ENCODE assay signal across 10 cellular contexts in genomic region chr9:136977223-136978072, GRCh38. TPM values are rescaled to one million over a fixed set of nuclear protein-coding genes. Genes with fewer than 3 reads are reported as not detected.
DNase-seq lines count a peak whose midpoint lies in the region; ATAC-seq and TF ChIP-seq lines count a peak whose summit lies in the region.
"Had no signal": no experiment of that assay in that cellular context is flagged by ENCODE, and none has a peak within 500 bp of the region (broad histone marks: within the 10 kb centered on the region; RNA-seq: fewer than 3 reads in every experiment).

TSS of gene PTGDS (plus strand) at chr9:136977504. CDS start at chr9:136977579, 75 bp downstream.

- H3K4me1 ChIP-seq in fibroblast of lung (ENCODE audit: control insufficient read depth, extremely low read depth, insufficient read depth, low read length) (no peaks in the 10 kb centered on the region), muscle layer of colon (ENCODE audit: insufficient read depth, low read length) (no peaks in the 10 kb centered on the region)

- no peak for TF ChIP-seq CTCF in fibroblast of lung (conservative IDR thresholded peaks at IDR 0.05 in 1 of 2, IDR thresholded peaks at IDR 0.05 in 1 of 2; ENCODE audit: low read depth in 1 of 2, low read length in 2 of 2)

- H4K20me1 ChIP-seq in fibroblast of lung (ENCODE audit: control insufficient read depth, extremely low read depth, insufficient read depth, low read length), result no peaks in the 10 kb centered on the region

- peak within 1 kb of the TSS; percentile 85 for H3K4me2 ChIP-seq in fibroblast of lung (ENCODE audit: extremely low read depth, insufficient read depth, low read length)

- intact Hi-C loops in activated CD4-positive, alpha-beta T cell treated with anti-CD3 and anti-CD28 coated beads, Interleukin-2, amount 10 ng/mL, durations not matched to agents 24 days and 14 days (cut with micrococcal nuclease), result loop anchor here (2.0 to 10.0 kb wide), 2 partner anchors 15 to 177 kb away; partner anchors contain the start of gene PAXX

- H3K27ac ChIP-seq in fibroblast of lung (ENCODE audit: insufficient read depth, low read length) (no peak within 1 kb of the TSS), muscle layer of colon (ENCODE audit: low read depth, low read length) (no peak within 1 kb of the TSS)

- H3K9ac ChIP-seq in fibroblast of lung (ENCODE audit: insufficient read depth, low read length) (peak within 1 kb of the TSS; percentile 23), muscle layer of colon (ENCODE audit: low read length) (no peak within 1 kb of the TSS)

- H2AFZ ChIP-seq in fibroblast of lung (ENCODE audit: low read length), result peak within 1 kb of the TSS; percentile 60

- H3K4me3 ChIP-seq in fibroblast of lung (replicated peaks in 1 of 4; ENCODE audit: control extremely low read depth in 1 of 4, insufficient read depth in 1 of 4, low read depth in 3 of 4, low read length in 4 of 4) (peak within 1 kb of the TSS; percentile 14 to 69 (median 40)), muscle layer of colon (ENCODE audit: low read depth in 1 of 2, low read length in 2 of 2) (peak within 1 kb of the TSS; percentile 20 to 38)

- no peak for DNase-seq in activated CD4-positive, alpha-beta T cell treated with anti-CD3 and anti-CD28 coated beads, Interleukin-2, amount 10 ng/mL, durations not matched to agents 24 days and 14 days
- no peak for DNase-seq in activated CD4-positive, alpha-beta T cell treated with anti-CD3 and anti-CD28 coated beads for 48 hours
- DNase-seq in fibroblast of lung (ENCODE audit: low read depth in 2 of 2), result peak in 1 of 2 donors; percentile 58
- no peak for DNase-seq in ureter (ENCODE audit: low spot score)
- DNase-seq in NCI-H526 (lab: John Stamatoyannopoulos, UW), result no peak
- no peak for DNase-seq in LoVo (ENCODE audit: low spot score)

- H3K4me1 Mint-ChIP-seq in activated CD4-positive, alpha-beta T cell treated with anti-CD3 and anti-CD28 coated beads, Interleukin-2, amount 10 ng/mL, durations not matched to agents 24 days and 14 days, result peaks cover 7% of the 10 kb centered on the region

- peaks cover 5% of the 10 kb centered on the region for H3K27me3 Mint-ChIP-seq in activated CD4-positive, alpha-beta T cell treated with anti-CD3 and anti-CD28 coated beads, Interleukin-2, amount 10 ng/mL, durations not matched to agents 24 days and 14 days

- H3K9me3 ChIP-seq in fibroblast of lung (ENCODE audit: control insufficient read depth, insufficient read depth, low read depth, low read length) (no peaks in the 10 kb centered on the region), muscle layer of colon (ENCODE audit: low read length) (no peaks in the 10 kb centered on the region)

- no peaks in the 10 kb centered on the region for H3K79me2 ChIP-seq in fibroblast of lung (ENCODE audit: control insufficient read depth, insufficient read depth, low read length)

- H3K27me3 ChIP-seq in fibroblast of lung (ENCODE audit: control insufficient read depth, insufficient read depth, low read length) (peaks cover 4% of the 10 kb centered on the region), muscle layer of colon (ENCODE audit: control insufficient read depth in 1 of 2, insufficient read depth in 2 of 2, low read length in 2 of 2) (peaks cover 0 to 11% of the 10 kb centered on the region in 2 donors)

- TF ChIP-seq POLR2A in GM18505 (IDR thresholded peaks at IDR 0.05; ENCODE audit: borderline replicate concordance, extremely low read depth, insufficient read depth, insufficient read length), result no peak

- H3K4me3 Mint-ChIP-seq in activated CD4-positive, alpha-beta T cell treated with anti-CD3 and anti-CD28 coated beads, Interleukin-2, amount 10 ng/mL, durations not matched to agents 24 days and 14 days, result peak within 1 kb of the TSS; percentile 35
- H3K4me3 Mint-ChIP-seq: neural crest cell; T-helper 1 cell treated with Interleukin-12 subunit alpha and Interleukin-12 subunit beta and Interleukin-4 antibody, amounts not matched to agents 30 μg/mL and 1 μg/mL, for 36 hours had no signal

- H3K36me3 ChIP-seq in fibroblast of lung (ENCODE audit: control insufficient read depth, insufficient read depth, low read length) (no peaks in the 10 kb centered on the region), muscle layer of colon (ENCODE audit: insufficient read depth, low read length) (no peaks in the 10 kb centered on the region)

- no peak for ATAC-seq in GM18505 (IDR thresholded peaks at IDR 0.05; ENCODE audit: unreplicated experiment)

- no peak within 1 kb of the TSS for H3K27ac Mint-ChIP-seq in activated CD4-positive, alpha-beta T cell treated with anti-CD3 and anti-CD28 coated beads, Interleukin-2, amount 10 ng/mL, durations not matched to agents 24 days and 14 days
- H3K27ac Mint-ChIP-seq: T-helper 1 cell treated with Interleukin-12 subunit alpha and Interleukin-12 subunit beta and Interleukin-4 antibody, amounts not matched to agents 30 μg/mL and 1 μg/mL, for 36 hours had no signal

- H3K9me3 Mint-ChIP-seq in activated CD4-positive, alpha-beta T cell treated with anti-CD3 and anti-CD28 coated beads, Interleukin-2, amount 10 ng/mL, durations not matched to agents 24 days and 14 days, result no peaks in the 10 kb centered on the region
- H3K9me3 Mint-ChIP-seq: neural crest cell; T-helper 1 cell treated with Interleukin-12 subunit alpha and Interleukin-12 subunit beta and Interleukin-4 antibody, amounts not matched to agents 30 μg/mL and 1 μg/mL, for 36 hours had no signal

- no peaks in the 10 kb centered on the region for H3K36me3 Mint-ChIP-seq in activated CD4-positive, alpha-beta T cell treated with anti-CD3 and anti-CD28 coated beads, Interleukin-2, amount 10 ng/mL, durations not matched to agents 24 days and 14 days (ENCODE audit: low read depth)

RNA-seq across cellular contexts. Expression of gene PTGDS, which starts in this region (rescaled TPM):
- total RNA-seq in activated CD4-positive, alpha-beta T cell treated with anti-CD3 and anti-CD28 coated beads, Interleukin-2, amount 10 ng/mL, durations not matched to agents 24 days and 14 days, result not detected in 2 replicates
- 89.9 and 90.3 TPM in 2 replicates for total RNA-seq in fibroblast of lung
- 2.0 and 4.9 TPM in 2 replicates for polyA plus RNA-seq in fibroblast of lung
- polyA plus RNA-seq in fibroblast of lung (2012), result 9.8 and 13.0 TPM in 2 replicates
- 0.52 and 1.5 TPM in 2 replicates for polyA minus RNA-seq in fibroblast of lung (ENCODE audit: low replicate concordance)
- total RNA-seq in ureter, result 111 TPM
- total RNA-seq: neural crest cell had no signal

Comparison
In these comparisons a context has a peak if more than half of its experiments do, and no peak if none do; other contexts are left out.
1. RNA of gene PTGDS (total RNA-seq): 111 TPM in ureter (single experiment) and 89.9 to 90.3 TPM in fibroblast of lung; not detected in activated CD4-positive, alpha-beta T cell treated with anti-CD3 and anti-CD28 coated beads, Interleukin-2, amount 10 ng/mL, durations not matched to agents 24 days and 14 days; every median in the first group is over 10 times any median in the second.